1 cellular context compared by ENCODE assay signal in the genomic region with DNA sequence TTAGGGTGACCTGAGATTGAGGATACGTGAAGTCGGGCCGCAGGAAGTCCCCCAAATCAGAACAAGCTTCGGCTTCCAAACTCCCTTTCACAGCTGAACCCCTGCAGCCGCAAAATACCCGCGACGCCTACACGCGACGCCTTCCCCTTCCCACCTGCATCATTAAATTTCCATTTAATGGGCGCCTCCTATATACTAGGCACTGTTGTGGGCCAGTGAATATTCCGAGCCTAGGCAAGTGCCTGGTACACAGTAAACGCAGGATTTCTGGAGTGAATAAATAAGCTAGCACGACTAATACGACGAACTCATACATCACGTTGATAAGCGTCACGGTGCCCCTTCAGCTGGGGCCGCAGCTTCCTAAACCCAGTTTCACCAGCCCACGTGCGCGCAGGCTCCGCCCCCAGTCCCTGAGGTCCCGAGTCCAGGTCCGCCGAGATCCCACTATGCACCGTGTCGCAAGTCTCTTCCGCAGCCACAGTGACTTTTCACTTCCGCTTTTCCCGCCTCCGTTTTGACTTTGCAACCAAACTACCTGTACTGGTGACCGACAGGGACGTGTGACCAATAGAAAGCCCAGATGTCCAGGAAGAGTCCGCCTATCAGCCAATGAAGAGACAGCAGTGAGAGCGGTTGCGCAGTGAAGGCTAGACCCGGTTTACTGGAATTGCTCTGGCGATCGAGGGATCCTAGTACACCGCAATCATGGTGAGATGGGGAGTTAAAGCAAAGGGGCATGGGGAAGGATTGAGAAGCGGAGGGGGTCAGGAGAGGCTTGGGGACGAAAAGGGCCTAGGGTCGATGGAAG.
TF ChIP-seq lines count a peak whose summit lies in the region.

Gene PSMB3 (plus strand): TSS at position 623 of the 811 bp plus-strand sequence. CDS start 86 bp downstream, at position 709.

TF ChIP-seq in K562, 482 proteins besides CTCF, POLR2A, EP300 and RAD21 (continued from another document and continues in another):
- TF ChIP-seq, protein P1, sequence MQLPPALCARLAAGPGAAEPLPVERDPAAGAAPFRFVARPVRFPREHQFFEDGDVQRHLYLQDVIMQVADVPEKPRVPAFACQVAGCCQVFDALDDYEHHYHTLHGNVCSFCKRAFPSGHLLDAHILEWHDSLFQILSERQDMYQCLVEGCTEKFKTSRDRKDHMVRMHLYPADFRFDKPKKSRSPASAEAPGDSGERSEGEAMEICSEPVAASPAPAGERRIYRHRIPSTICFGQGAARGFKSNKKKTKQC (CRISPR knock-in tag; IDR thresholded peaks at IDR 0.05) = no peak
- TF ChIP-seq STAT5A (IDR thresholded peaks at IDR 0.05; ENCODE audit: borderline replicate concordance, low read length) (no peak), ZC3H11A (IDR thresholded peaks at IDR 0.05; ENCODE audit: low read depth, low read length) (no peak), SMC3 (conservative IDR thresholded peaks at IDR 0.05; ENCODE audit: insufficient read depth, low read depth, low read length) (no peak), MED1 (CRISPR knock-in tag; IDR thresholded peaks at IDR 0.05; ENCODE audit: borderline replicate concordance) (no peak), ILF3 (IDR thresholded peaks at IDR 0.05; ENCODE audit: borderline replicate concordance) (no peak), PHF21A (IDR thresholded peaks at IDR 0.05; ENCODE audit: borderline replicate concordance, low read depth) (no peak), ZNF699 (CRISPR knock-in tag; IDR thresholded peaks at IDR 0.05; ENCODE audit: insufficient replicate concordance) (no peak), NR4A1 (CRISPR knock-in tag; IDR thresholded peaks at IDR 0.05) (0 out of 2 replicates have a peak, but pooled peaks have one; percentile 53), NR4A1 (tag; IDR thresholded peaks at IDR 0.05) (no peak), SOX6 (IDR thresholded peaks at IDR 0.05) (0 out of 2 replicates have a peak, but pooled peaks have one; percentile 17), MYC (IDR thresholded peaks at IDR 0.05; ENCODE audit: low read depth, low read length) (peak; percentile 100), MYC (CRISPR knock-in tag; IDR thresholded peaks at IDR 0.05; ENCODE audit: borderline replicate concordance, low read depth) (peak; percentile 91), ZNF12 (CRISPR knock-in tag; IDR thresholded peaks at IDR 0.05) (0 out of 2 replicates have a peak, but pooled peaks have one; percentile 3), MGA (IDR thresholded peaks at IDR 0.05) (peak; percentile 69), HINFP (tag; conservative IDR thresholded peaks at IDR 0.05; ENCODE audit: low read depth) (no peak; the same call in 1 of the 2 replicates), ESRRA (IDR thresholded peaks at IDR 0.05; ENCODE audit: borderline replicate concordance, low read depth) (peak; percentile 61; the same call in 1 of the 2 replicates), SMARCA4 (IDR thresholded peaks at IDR 0.05) (no peak), TRIM25 (IDR thresholded peaks at IDR 0.05; ENCODE audit: borderline replicate concordance) (no peak), LARP7 (IDR thresholded peaks at IDR 0.05) (0 out of 2 replicates have a peak, but pooled peaks have one; percentile 4), ZNF217 (CRISPR knock-in tag; IDR thresholded peaks at IDR 0.05) (no peak), MIER1 (IDR thresholded peaks at IDR 0.05; ENCODE audit: low read depth) (0 out of 2 replicates have a peak, but pooled peaks have one; percentile 14), ZNF354B (CRISPR knock-in tag; IDR thresholded peaks at IDR 0.05) (no peak), ZFPM2 (CRISPR knock-in tag; IDR thresholded peaks at IDR 0.05) (no peak)
- TF ChIP-seq, protein P2, sequence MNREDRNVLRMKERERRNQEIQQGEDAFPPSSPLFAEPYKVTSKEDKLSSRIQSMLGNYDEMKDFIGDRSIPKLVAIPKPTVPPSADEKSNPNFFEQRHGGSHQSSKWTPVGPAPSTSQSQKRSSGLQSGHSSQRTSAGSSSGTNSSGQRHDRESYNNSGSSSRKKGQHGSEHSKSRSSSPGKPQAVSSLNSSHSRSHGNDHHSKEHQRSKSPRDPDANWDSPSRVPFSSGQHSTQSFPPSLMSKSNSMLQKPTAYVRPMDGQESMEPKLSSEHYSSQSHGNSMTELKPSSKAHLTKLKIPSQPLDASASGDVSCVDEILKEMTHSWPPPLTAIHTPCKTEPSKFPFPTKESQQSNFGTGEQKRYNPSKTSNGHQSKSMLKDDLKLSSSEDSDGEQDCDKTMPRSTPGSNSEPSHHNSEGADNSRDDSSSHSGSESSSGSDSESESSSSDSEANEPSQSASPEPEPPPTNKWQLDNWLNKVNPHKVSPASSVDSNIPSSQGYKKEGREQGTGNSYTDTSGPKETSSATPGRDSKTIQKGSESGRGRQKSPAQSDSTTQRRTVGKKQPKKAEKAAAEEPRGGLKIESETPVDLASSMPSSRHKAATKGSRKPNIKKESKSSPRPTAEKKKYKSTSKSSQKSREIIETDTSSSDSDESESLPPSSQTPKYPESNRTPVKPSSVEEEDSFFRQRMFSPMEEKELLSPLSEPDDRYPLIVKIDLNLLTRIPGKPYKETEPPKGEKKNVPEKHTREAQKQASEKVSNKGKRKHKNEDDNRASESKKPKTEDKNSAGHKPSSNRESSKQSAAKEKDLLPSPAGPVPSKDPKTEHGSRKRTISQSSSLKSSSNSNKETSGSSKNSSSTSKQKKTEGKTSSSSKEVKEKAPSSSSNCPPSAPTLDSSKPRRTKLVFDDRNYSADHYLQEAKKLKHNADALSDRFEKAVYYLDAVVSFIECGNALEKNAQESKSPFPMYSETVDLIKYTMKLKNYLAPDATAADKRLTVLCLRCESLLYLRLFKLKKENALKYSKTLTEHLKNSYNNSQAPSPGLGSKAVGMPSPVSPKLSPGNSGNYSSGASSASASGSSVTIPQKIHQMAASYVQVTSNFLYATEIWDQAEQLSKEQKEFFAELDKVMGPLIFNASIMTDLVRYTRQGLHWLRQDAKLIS (CRISPR knock-in tag; IDR thresholded peaks at IDR 0.05) = no peak
- TF ChIP-seq, protein P3, sequence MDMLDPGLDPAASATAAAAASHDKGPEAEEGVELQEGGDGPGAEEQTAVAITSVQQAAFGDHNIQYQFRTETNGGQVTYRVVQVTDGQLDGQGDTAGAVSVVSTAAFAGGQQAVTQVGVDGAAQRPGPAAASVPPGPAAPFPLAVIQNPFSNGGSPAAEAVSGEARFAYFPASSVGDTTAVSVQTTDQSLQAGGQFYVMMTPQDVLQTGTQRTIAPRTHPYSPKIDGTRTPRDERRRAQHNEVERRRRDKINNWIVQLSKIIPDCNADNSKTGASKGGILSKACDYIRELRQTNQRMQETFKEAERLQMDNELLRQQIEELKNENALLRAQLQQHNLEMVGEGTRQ (CRISPR knock-in tag; IDR thresholded peaks at IDR 0.05) = peak; percentile 81
- TF ChIP-seq, protein P4, sequence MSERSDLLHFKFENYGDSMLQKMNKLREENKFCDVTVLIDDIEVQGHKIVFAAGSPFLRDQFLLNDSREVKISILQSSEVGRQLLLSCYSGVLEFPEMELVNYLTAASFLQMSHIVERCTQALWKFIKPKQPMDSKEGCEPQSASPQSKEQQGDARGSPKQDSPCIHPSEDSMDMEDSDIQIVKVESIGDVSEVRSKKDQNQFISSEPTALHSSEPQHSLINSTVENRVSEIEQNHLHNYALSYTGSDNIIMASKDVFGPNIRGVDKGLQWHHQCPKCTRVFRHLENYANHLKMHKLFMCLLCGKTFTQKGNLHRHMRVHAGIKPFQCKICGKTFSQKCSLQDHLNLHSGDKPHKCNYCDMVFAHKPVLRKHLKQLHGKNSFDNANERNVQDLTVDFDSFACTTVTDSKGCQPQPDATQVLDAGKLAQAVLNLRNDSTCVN (CRISPR knock-in tag; IDR thresholded peaks at IDR 0.05) = peak; percentile 95
- TF ChIP-seq, protein P5, sequence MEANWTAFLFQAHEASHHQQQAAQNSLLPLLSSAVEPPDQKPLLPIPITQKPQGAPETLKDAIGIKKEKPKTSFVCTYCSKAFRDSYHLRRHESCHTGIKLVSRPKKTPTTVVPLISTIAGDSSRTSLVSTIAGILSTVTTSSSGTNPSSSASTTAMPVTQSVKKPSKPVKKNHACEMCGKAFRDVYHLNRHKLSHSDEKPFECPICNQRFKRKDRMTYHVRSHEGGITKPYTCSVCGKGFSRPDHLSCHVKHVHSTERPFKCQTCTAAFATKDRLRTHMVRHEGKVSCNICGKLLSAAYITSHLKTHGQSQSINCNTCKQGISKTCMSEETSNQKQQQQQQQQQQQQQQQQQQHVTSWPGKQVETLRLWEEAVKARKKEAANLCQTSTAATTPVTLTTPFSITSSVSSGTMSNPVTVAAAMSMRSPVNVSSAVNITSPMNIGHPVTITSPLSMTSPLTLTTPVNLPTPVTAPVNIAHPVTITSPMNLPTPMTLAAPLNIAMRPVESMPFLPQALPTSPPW (CRISPR knock-in tag; IDR thresholded peaks at IDR 0.05) = no peak
